ENCODE assay signal across 12 cellular contexts in the genomic region with DNA sequence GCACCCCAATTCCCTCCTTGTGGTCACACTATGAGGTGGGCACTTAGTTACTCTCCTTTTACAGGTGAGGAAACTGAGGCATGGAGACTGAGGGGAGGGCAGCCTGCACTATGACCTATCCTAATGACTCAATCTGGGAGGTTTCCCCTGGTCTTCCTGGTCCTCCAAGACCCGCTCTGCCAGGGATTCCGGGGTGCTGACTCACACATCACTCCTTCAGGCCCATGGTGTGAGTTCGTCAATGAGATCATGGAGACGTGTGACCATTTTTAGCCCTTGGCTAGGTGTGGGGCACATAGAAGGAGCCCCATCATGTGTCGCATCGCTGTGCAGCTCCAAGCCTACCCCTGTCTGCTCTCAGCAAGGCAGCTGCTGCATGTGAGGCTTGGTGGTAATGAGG. TPM values are rescaled to one million over a fixed set of nuclear protein-coding genes. Genes with fewer than 3 reads are reported as not detected.
A peak's percentile ranks its signal among the peaks of the same experiment; 100 is the strongest.
DNase-seq lines count a peak whose midpoint lies in the region; ATAC-seq and TF ChIP-seq lines count a peak whose summit lies in the region.
"Had no signal": no experiment of that assay in that cellular context is flagged by ENCODE, and none has a peak within 500 bp of the region (broad histone marks: within the 10 kb centered on the region; RNA-seq: fewer than 3 reads in every experiment).

No MANE protein-coding gene starts in this region.

- TF ChIP-seq POLR2A in right lobe of liver (IDR thresholded peaks at IDR 0.05) = no peak

- H3K4me1 ChIP-seq in RWPE2 (ENCODE audit: insufficient read depth, poor library complexity, severe bottlenecking) = peaks cover 9% of the 10 kb centered on the region
- peaks cover 0 to 28% of the 10 kb centered on the region in 2 donors for H3K4me1 ChIP-seq in thoracic aorta (ENCODE audit: control insufficient read depth in 1 of 2, low read depth in 2 of 2)
- H3K4me1 ChIP-seq in right lobe of liver = no peaks in the 10 kb centered on the region
- H3K4me1 ChIP-seq: right atrium auricular region had no signal

- H3K36me3 ChIP-seq in RWPE2 (ENCODE audit: low read depth) = no peaks in the 10 kb centered on the region
- H3K36me3 ChIP-seq in thoracic aorta = no peaks in the 10 kb centered on the region
- no peaks in the 10 kb centered on the region for H3K36me3 ChIP-seq in right lobe of liver
- H3K36me3 ChIP-seq: right atrium auricular region had no signal

- intact Hi-C loops in right lobe of liver (cut with DNase I) = no loop called here

- ATAC-seq in RWPE2 (ENCODE audit: low read depth) (peak; percentile 90), thoracic aorta (ENCODE audit: insufficient number of reproducible peaks, low FRiP score, low read depth) (peak; percentile 55), right lobe of liver (no peak), HG02973 (IDR thresholded peaks at IDR 0.05; ENCODE audit: unreplicated experiment) (no peak)

- TF ChIP-seq CTCF in RWPE2 (IDR thresholded peaks at IDR 0.05; ENCODE audit: poor library complexity, severe bottlenecking) (no peak), fibroblast of mammary gland (conservative IDR thresholded peaks at IDR 0.05; ENCODE audit: control insufficient read depth, insufficient read depth, low read depth, low read length) (no peak), thoracic aorta (IDR thresholded peaks at IDR 0.05) (no peak), right lobe of liver (IDR thresholded peaks at IDR 0.05) (no peak)

- H3K4me3 ChIP-seq in RWPE2 (ENCODE audit: severe bottlenecking) = no peak overlapping the region
- H3K4me3 ChIP-seq in fibroblast of mammary gland (ENCODE audit: control insufficient read depth, low read depth, low read length) = no peak overlapping the region
- H3K4me3 ChIP-seq in thoracic aorta = no peak overlapping the region
- no peak overlapping the region for H3K4me3 ChIP-seq in right lobe of liver
- H3K4me3 ChIP-seq: right atrium auricular region had no signal

- H3K27me3 ChIP-seq in RWPE2 (ENCODE audit: insufficient read depth, poor library complexity, severe bottlenecking) (no peaks in the 10 kb centered on the region), thoracic aorta (replicated peaks; ENCODE audit: insufficient read depth) (no peaks in the 10 kb centered on the region), right lobe of liver (no peaks in the 10 kb centered on the region)
- H3K27me3 ChIP-seq: right atrium auricular region had no signal

- H3K9me3 ChIP-seq in RWPE2 (ENCODE audit: severe bottlenecking) (no peaks in the 10 kb centered on the region), thoracic aorta (no peaks in the 10 kb centered on the region), right lobe of liver (no peaks in the 10 kb centered on the region)
- H3K9me3 ChIP-seq: right atrium auricular region had no signal

- H3K27ac ChIP-seq in RWPE2 (ENCODE audit: poor library complexity, severe bottlenecking) (no peak overlapping the region), thoracic aorta (peak overlapping the region; percentile 84 to 88), right lobe of liver (no peak overlapping the region)

- peak; percentile 43 for DNase-seq in GM03348 (ENCODE audit: low spot score)
- DNase-seq in RWPE2 (ENCODE audit: low spot score) = no peak
- DNase-seq in fibroblast of mammary gland (ENCODE audit: low read depth) = peak; percentile 68
- no peak for DNase-seq in thoracic aorta (ENCODE audit: low spot score)
- no peak for DNase-seq in right lobe of liver
- no peak for DNase-seq in NCI-H748 treated with DMSO at 0.1 percent for 48 hours (lab: John Stamatoyannopoulos, UW)
- DNase-seq: activated CD4-positive, alpha-beta T cell treated with anti-CD3 and anti-CD28 coated beads, Interleukin-2, amount 10 ng/mL, durations not matched to agents 7 days and 5 days; activated effector memory CD4-positive, alpha-beta T cell treated with Interleukin-2 at 50 U/mL for 16 hours; caudate nucleus; NCI-H446 had no signal

- WGBS in right lobe of liver (ENCODE audit: insufficient coverage, low coverage, low lambda C conversion rate, missing lambda C conversion rate) = 80% methylated on average over 1 of the region's 6 CpGs

RNA-seq across cellular contexts. Expression of a gene that starts 32.4 kb away (rescaled TPM):
- total RNA-seq in thoracic aorta (10 to 100 TPM; 28.6 to 30.7 TPM), right lobe of liver (10 to 100 TPM in 4 of 6 experiments, 1 to 10 TPM in 2; 9.4 to 16.6 (median 12.0) TPM)

Comparison
In these comparisons a context has a peak if more than half of its experiments do, and no peak if none do; other contexts are left out.
1. DNase-seq: peak in GM03348 (single experiment) and fibroblast of mammary gland (single experiment); none in RWPE2 (single experiment), thoracic aorta (single experiment), right lobe of liver (0 of 3) and NCI-H748 treated with DMSO at 0.1 percent for 48 hours (single experiment).
2. ATAC-seq: peak in RWPE2 (single experiment) and thoracic aorta (single experiment); none in right lobe of liver (0 of 4) and HG02973 (single experiment).
3. H3K27ac ChIP-seq: peak in thoracic aorta (2 of 2); none in RWPE2 (single experiment) and right lobe of liver (0 of 3).